1 cellular context compared by ENCODE assay signal in the genomic region with DNA sequence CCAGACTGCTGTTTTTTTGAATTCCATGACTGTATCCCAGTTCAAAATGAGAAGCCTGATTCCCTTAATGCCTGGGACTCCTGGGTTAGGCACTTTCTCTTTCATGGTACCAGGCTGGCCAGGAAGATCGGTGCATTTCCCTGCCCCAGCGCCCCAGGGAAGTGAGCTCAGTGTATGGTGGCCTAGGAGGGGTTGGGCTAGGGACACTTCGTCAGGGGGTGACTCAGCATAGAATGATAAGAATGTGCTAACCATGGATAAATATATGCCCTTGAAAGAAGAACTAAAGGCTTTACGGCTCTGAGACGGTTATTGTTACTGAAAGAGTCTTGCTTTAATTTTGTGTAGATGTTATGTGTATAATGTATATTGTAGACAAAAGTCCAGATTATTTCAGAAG.
TF ChIP-seq lines count a peak whose summit lies in the region.

No MANE protein-coding gene starts in this region.

TF ChIP-seq in endothelial cell of umbilical vein, 7 proteins besides CTCF, POLR2A, EP300 and RAD21 (continued from another document):
- no peak for TF ChIP-seq POLR2AphosphoS5 (IDR thresholded peaks at IDR 0.05; ENCODE audit: insufficient read depth, low read depth, low read length)
